Comparison of ENCODE assay signal across 15 cellular contexts in genomic region chr10:19719320-19719719, GRCh38.
A peak's percentile ranks its signal among the peaks of the same experiment; 100 is the strongest.
DNase-seq lines count a peak whose midpoint lies in the region; ATAC-seq and TF ChIP-seq lines count a peak whose summit lies in the region.
"Had no signal": no experiment of that assay in that cellular context is flagged by ENCODE, and none has a peak within 500 bp of the region (broad histone marks: within the 10 kb centered on the region; RNA-seq: fewer than 3 reads in every experiment).

No MANE protein-coding gene starts in this region.

- H3K36me3 ChIP-seq in breast epithelium (no peaks in the 10 kb centered on the region), mammary epithelial cell (ENCODE audit: insufficient read depth, low read length) (no peaks in the 10 kb centered on the region), SJCRH30 (no peaks in the 10 kb centered on the region), thoracic aorta (no peaks in the 10 kb centered on the region)
- H3K36me3 ChIP-seq: cardiac muscle cell, neutrophil had no signal

- no peak overlapping the region for H3K27ac Mint-ChIP-seq in stimulated activated memory B cell treated with anti-CD40 and anti-IgM and Interleukin-4, amounts not matched to agents 10 μg/mL and 1 μg/mL and 100 μg/mL, for 72 hours
- H3K27ac Mint-ChIP-seq in T-helper 2 cell treated with Interferon-gamma antibody and Interleukin-4, amounts not matched to agents 5 μg/mL and 100 μg/mL, for 36 hours = no peak overlapping the region

- no peaks in the 10 kb centered on the region for H3K4me1 ChIP-seq in breast epithelium
- H3K4me1 ChIP-seq in mammary epithelial cell (ENCODE audit: insufficient read depth, low read length) = no peaks in the 10 kb centered on the region
- 0 out of 2 replicates have a peak, but pooled peaks cover 4% of the 10 kb centered on the region for H3K4me1 ChIP-seq in SJCRH30
- peaks cover 0 to 5% of the 10 kb centered on the region in 2 donors for H3K4me1 ChIP-seq in thoracic aorta (ENCODE audit: control insufficient read depth in 1 of 2, low read depth in 2 of 2)
- H3K4me1 ChIP-seq: A549 had no signal

- dilution Hi-C loops in mammary epithelial cell (cut with HindIII; ENCODE audit: low sequenced_read_pairs) = no loop called here

- H3K9ac ChIP-seq in mammary epithelial cell (ENCODE audit: insufficient read depth, low read length) = no peak overlapping the region

- CTCF ChIA-PET in mammary epithelial cell (lab: Charles Lee; ENCODE audit: low non-redundant PET) = no interaction called here

- ATAC-seq in thoracic aorta (ENCODE audit: insufficient number of reproducible peaks, low FRiP score, low read depth) = no peak
- no peak for ATAC-seq in stimulated activated memory B cell treated with anti-CD40 and anti-IgM and Interleukin-4, amounts not matched to agents 10 μg/mL and 1 μg/mL and 100 μg/mL, for 72 hours
- ATAC-seq: A549 had no signal

- H3K9me3 Mint-ChIP-seq in stimulated activated memory B cell treated with anti-CD40 and anti-IgM and Interleukin-4, amounts not matched to agents 10 μg/mL and 1 μg/mL and 100 μg/mL, for 72 hours = peaks cover 7% of the 10 kb centered on the region
- peaks cover 15% of the 10 kb centered on the region for H3K9me3 Mint-ChIP-seq in T-helper 2 cell treated with Interferon-gamma antibody and Interleukin-4, amounts not matched to agents 5 μg/mL and 100 μg/mL, for 36 hours

- intact Hi-C loops in breast epithelium (cut with DNase I; ENCODE audit: low total_unique reads) (no loop called here), mammary epithelial cell (cut with micrococcal nuclease) (no loop called here)

- DNase-seq in breast epithelium (ENCODE audit: low spot score in 2 of 2) = no peak
- no peak for DNase-seq in mammary epithelial cell
- DNase-seq in SJCRH30 = peak; percentile 18 to 64
- DNase-seq in foreskin melanocyte = peak; percentile 67
- no peak for DNase-seq in thoracic aorta (ENCODE audit: low spot score)
- DNase-seq in AML-193 (lab: John Stamatoyannopoulos, UW) = no peak
- DNase-seq in T-helper 2 cell treated with Interferon-gamma antibody and Interleukin-4, amounts not matched to agents 5 μg/mL and 100 μg/mL, for 36 hours (ENCODE audit: low spot score) = no peak
- DNase-seq: activated T-cell treated with anti-CD3 and anti-CD28 coated beads for 4 hours, kidney, NCI-H187 treated with DMSO at 0.1 percent for 48 hours, PC-9 had no signal

- H3K79me2 ChIP-seq in mammary epithelial cell (ENCODE audit: insufficient read depth, low read length) = no peaks in the 10 kb centered on the region

- in situ Hi-C loops in mammary epithelial cell (cut with MboI; ENCODE audit: low sequenced_read_pairs in 2 of 2) = no loop called here

- H3K4me1 Mint-ChIP-seq in stimulated activated memory B cell treated with anti-CD40 and anti-IgM and Interleukin-4, amounts not matched to agents 10 μg/mL and 1 μg/mL and 100 μg/mL, for 72 hours = no peaks in the 10 kb centered on the region
- no peaks in the 10 kb centered on the region for H3K4me1 Mint-ChIP-seq in T-helper 2 cell treated with Interferon-gamma antibody and Interleukin-4, amounts not matched to agents 5 μg/mL and 100 μg/mL, for 36 hours (ENCODE audit: low read depth)

- H3K36me3 Mint-ChIP-seq in stimulated activated memory B cell treated with anti-CD40 and anti-IgM and Interleukin-4, amounts not matched to agents 10 μg/mL and 1 μg/mL and 100 μg/mL, for 72 hours = no peaks in the 10 kb centered on the region
- H3K36me3 Mint-ChIP-seq in T-helper 2 cell treated with Interferon-gamma antibody and Interleukin-4, amounts not matched to agents 5 μg/mL and 100 μg/mL, for 36 hours (ENCODE audit: low read depth) = no peaks in the 10 kb centered on the region

- no peaks in the 10 kb centered on the region for H4K20me1 ChIP-seq in mammary epithelial cell (ENCODE audit: insufficient read depth, low read length)

- no peak overlapping the region for H2AFZ ChIP-seq in mammary epithelial cell (ENCODE audit: low read depth, low read length)
- H2AFZ ChIP-seq: PC-9 had no signal

- BruUV-seq in mammary epithelial cell (replicated peaks; lab: Mats Ljungman, UMichigan) = no TSS peak

- WGBS in mammary epithelial cell (ENCODE audit: low coverage, missing lambda C conversion rate) = 79% methylated on average over 3 of the region's 3 CpGs

- no peak for TF ChIP-seq POLR2A in breast epithelium (IDR thresholded peaks at IDR 0.05)

- TF ChIP-seq CTCF in breast epithelium (IDR thresholded peaks at IDR 0.05) (no peak), mammary epithelial cell (conservative IDR thresholded peaks at IDR 0.05 in 1 of 2, IDR thresholded peaks at IDR 0.05 in 1 of 2; ENCODE audit: extremely low read depth in 1 of 2, insufficient read depth in 1 of 2, low read depth in 1 of 2, low read length in 2 of 2) (no peak), thoracic aorta (IDR thresholded peaks at IDR 0.05) (no peak)

- peak overlapping the region in 2 of 3 donors; percentile 2 to 31 for H3K4me3 ChIP-seq in breast epithelium
- H3K4me3 ChIP-seq in mammary epithelial cell (replicated peaks in 1 of 3; ENCODE audit: insufficient read depth in 1 of 3, low read depth in 2 of 3, low read length in 3 of 3) = no peak overlapping the region
- H3K4me3 ChIP-seq in SJCRH30 = no peak overlapping the region
- peak overlapping the region; percentile 39 for H3K4me3 ChIP-seq in thoracic aorta
- H3K4me3 ChIP-seq: A549, cardiac muscle cell, PC-9 had no signal

- no peaks in the 10 kb centered on the region for H3K27me3 Mint-ChIP-seq in stimulated activated memory B cell treated with anti-CD40 and anti-IgM and Interleukin-4, amounts not matched to agents 10 μg/mL and 1 μg/mL and 100 μg/mL, for 72 hours
- no peaks in the 10 kb centered on the region for H3K27me3 Mint-ChIP-seq in T-helper 2 cell treated with Interferon-gamma antibody and Interleukin-4, amounts not matched to agents 5 μg/mL and 100 μg/mL, for 36 hours (ENCODE audit: low read depth)

- H3K4me2 ChIP-seq in mammary epithelial cell (ENCODE audit: insufficient read depth, low read depth, low read length) = no peak overlapping the region
- H3K4me2 ChIP-seq: A549, PC-9 had no signal

- H3K27ac ChIP-seq in breast epithelium (no peak overlapping the region), mammary epithelial cell (ENCODE audit: insufficient read depth, low read depth, low read length) (no peak overlapping the region), SJCRH30 (no peak overlapping the region), thoracic aorta (no peak overlapping the region)
- H3K27ac ChIP-seq: A549, cardiac muscle cell, neutrophil, PC-9 had no signal

- no peak overlapping the region for H3K4me3 Mint-ChIP-seq in stimulated activated memory B cell treated with anti-CD40 and anti-IgM and Interleukin-4, amounts not matched to agents 10 μg/mL and 1 μg/mL and 100 μg/mL, for 72 hours
- H3K4me3 Mint-ChIP-seq in T-helper 2 cell treated with Interferon-gamma antibody and Interleukin-4, amounts not matched to agents 5 μg/mL and 100 μg/mL, for 36 hours = no peak overlapping the region

- H3K27me3 ChIP-seq in breast epithelium (no peaks in the 10 kb centered on the region), mammary epithelial cell (ENCODE audit: insufficient read depth, low read length) (no peaks in the 10 kb centered on the region), SJCRH30 (no peaks in the 10 kb centered on the region), thoracic aorta (replicated peaks; ENCODE audit: insufficient read depth) (no peaks in the 10 kb centered on the region)
- H3K27me3 ChIP-seq: cardiac muscle cell, neutrophil had no signal

- H3K9me3 ChIP-seq in breast epithelium (no peaks in the 10 kb centered on the region), mammary epithelial cell (replicated peaks; ENCODE audit: insufficient read depth, low read length) (no peaks in the 10 kb centered on the region), SJCRH30 (replicated peaks) (no peaks in the 10 kb centered on the region), thoracic aorta (no peaks in the 10 kb centered on the region)
- H3K9me3 ChIP-seq: neutrophil had no signal

Comparison
In these comparisons a context has a peak if more than half of its experiments do, and no peak if none do; other contexts are left out.
1. H3K4me3 ChIP-seq: peak in breast epithelium (2 of 3) and thoracic aorta (single experiment); none in mammary epithelial cell (0 of 3) and SJCRH30 (single experiment).
2. DNase-seq: peak in SJCRH30 (2 of 2) and foreskin melanocyte (single experiment); none in breast epithelium (0 of 2), mammary epithelial cell (single experiment), thoracic aorta (single experiment), AML-193 (0 of 2) and T-helper 2 cell treated with Interferon-gamma antibody and Interleukin-4, amounts not matched to agents 5 μg/mL and 100 μg/mL, for 36 hours (single experiment).